ENCODE assay signal across 21 cellular contexts in the genomic region with DNA sequence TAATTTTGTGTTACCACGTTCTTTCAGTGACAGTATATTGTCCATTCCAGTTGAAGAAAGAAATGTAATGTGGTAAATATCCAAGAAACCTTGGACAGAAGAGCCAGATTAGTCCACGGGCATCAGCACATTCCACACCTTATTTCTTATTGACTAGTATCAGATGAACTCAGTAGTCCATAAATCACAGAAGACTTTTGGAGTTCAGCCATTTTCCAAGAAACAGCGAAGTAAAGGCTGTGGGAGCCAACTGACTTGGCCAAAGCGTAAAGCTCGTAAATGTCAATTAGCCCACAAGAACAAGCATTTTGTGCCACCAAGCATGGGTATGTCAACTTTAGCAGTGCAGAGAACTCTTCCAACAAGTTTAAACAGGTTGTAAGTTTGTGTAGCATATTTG.
A peak's percentile ranks its signal among the peaks of the same experiment; 100 is the strongest.
DNase-seq lines count a peak whose midpoint lies in the region; ATAC-seq, FAIRE-seq and TF ChIP-seq lines count a peak whose summit lies in the region.
"Had no signal": no experiment of that assay in that cellular context is flagged by ENCODE, and none has a peak within 500 bp of the region (broad histone marks: within the 10 kb centered on the region; RNA-seq: fewer than 3 reads in every experiment).

No MANE protein-coding gene starts in this region.

- 0% methylated on average over 5 of the region's 5 CpGs for WGBS in K562 (ENCODE audit: insufficient coverage, low coverage, missing lambda C conversion rate)
- WGBS in prostate gland: 44% methylated on average over 5 of the region's 5 CpGs

- POLR2A ChIA-PET in K562 (lab: Yijun Ruan, JAX): no interaction called here
- POLR2A ChIA-PET in T-cell (lab: Charles Lee): no interaction called here

- no TSS peak for BruUV-seq in K562 (replicated peaks; lab: Mats Ljungman, UMichigan)

- H3K4me3 ChIP-seq in AG10803 (ENCODE audit: low read length): no peak overlapping the region
- H3K4me3 ChIP-seq in LNCaP clone FGC (ENCODE audit: low read depth, low read length): no peak overlapping the region
- H3K4me3 ChIP-seq in K562: no peak overlapping the region
- H3K4me3 ChIP-seq in prostate gland: no peak overlapping the region
- H3K4me3 ChIP-seq: A549, BLaER1, GM12878 had no signal

- H3K27me3 Mint-ChIP-seq in T-cell: peaks cover 15 to 19% of the 10 kb centered on the region in 2 donors

- TF ChIP-seq POLR2A in K562 (conservative IDR thresholded peaks at IDR 0.05) (no peak), prostate gland (IDR thresholded peaks at IDR 0.05) (no peak)

- H3K9me3 Mint-ChIP-seq in T-cell: peaks cover 0 to 3% (median 0%) of the 10 kb centered on the region in 3 donors

- peak; percentile 49 for FAIRE-seq in K562 (lab: Jason Lieb, UNC)
- FAIRE-seq: A549, GM12878, GM19239, H1, HepG2 had no signal

- DNase-seq in AG10803 (ENCODE audit: low read depth) (peak; percentile 39), LNCaP clone FGC (ENCODE audit: low read depth) (peak; percentile 19), K562 (ENCODE audit: extremely low read depth in 1 of 4, low spot score in 3 of 4) (no peak), prostate gland (ENCODE audit: low spot score) (peak; percentile 75), T-cell (no peak), cerebellar nuclear complex (lab: John Stamatoyannopoulos, UW) (no peak)
- DNase-seq: CD4-positive, alpha-beta memory T cell; DMS153; DND-41; EL; H9 had no signal

- H3K27ac ChIP-seq in K562 (ENCODE audit: extremely low read depth, low read depth, low read length) (no peak overlapping the region), prostate gland (no peak overlapping the region)
- H3K27ac ChIP-seq: 22Rv1, A549, BLaER1 had no signal

- CTCF ChIA-PET in K562 (lab: Yijun Ruan, JAX; ENCODE audit: low intra/inter-chr PET ratio) (no interaction called here), T-cell (lab: Charles Lee) (no interaction called here)

- TF ChIP-seq RAD21 in K562 (CRISPR knock-in tag; conservative IDR thresholded peaks at IDR 0.05 in 1 of 2, IDR thresholded peaks at IDR 0.05 in 1 of 2): no peak

- H3K36me3 ChIP-seq in K562 (ENCODE audit: control insufficient read depth, insufficient read depth, low read length) (no peaks in the 10 kb centered on the region), prostate gland (no peaks in the 10 kb centered on the region)
- H3K36me3 ChIP-seq: BLaER1 had no signal

- no peak for TF ChIP-seq EP300 in K562 (IDR thresholded peaks at IDR 0.05; ENCODE audit: low read length)

- peaks cover 0 to 4% (median 0%) of the 10 kb centered on the region in 3 donors for H3K4me1 Mint-ChIP-seq in T-cell
- H3K4me1 Mint-ChIP-seq: CD14-positive monocyte; CD4-positive, alpha-beta memory T cell; H9; IgD-negative memory B cell had no signal

- ATAC-seq in K562 (no peak), T-cell (replicated peaks in 1 of 4) (no peak), HG03354 (IDR thresholded peaks at IDR 0.05; ENCODE audit: poor library complexity, severe bottlenecking, unreplicated experiment) (no peak)
- ATAC-seq: A549, GM12878, HepG2 had no signal

- intact Hi-C loops in K562 (cut with micrococcal nuclease): no loop called here
- intact Hi-C loops in prostate gland (cut with DNase I): no loop called here

- no peaks in the 10 kb centered on the region for H3K27me3 ChIP-seq in K562 (ENCODE audit: control insufficient read depth in 2 of 2, insufficient read depth in 2 of 2, low read length in 2 of 2)
- H3K27me3 ChIP-seq in prostate gland (replicated peaks; ENCODE audit: insufficient read depth): no peaks in the 10 kb centered on the region
- H3K27me3 ChIP-seq: BLaER1 had no signal

- no peaks in the 10 kb centered on the region for H3K9me1 ChIP-seq in K562 (ENCODE audit: control insufficient read depth, insufficient read depth, low read length)

- H3K9me3 ChIP-seq in K562 (replicated peaks; ENCODE audit: control insufficient read depth, insufficient read depth, low read depth, low read length) (no peaks in the 10 kb centered on the region), prostate gland (no peaks in the 10 kb centered on the region)
- H3K9me3 ChIP-seq: A549, BLaER1 had no signal

- H3K9ac ChIP-seq in K562 (ENCODE audit: insufficient read depth in 1 of 2, low read depth in 2 of 2, low read length in 2 of 2): no peak overlapping the region
- H3K9ac ChIP-seq: BLaER1 had no signal

- H3K36me3 Mint-ChIP-seq in T-cell: no peaks in the 10 kb centered on the region
- H3K36me3 Mint-ChIP-seq: CD14-positive monocyte; CD4-positive, alpha-beta memory T cell; IgD-negative memory B cell had no signal

- no peak overlapping the region for H3K4me2 ChIP-seq in K562 (ENCODE audit: insufficient read depth, low read length)
- H3K4me2 ChIP-seq: A549, BLaER1 had no signal

- in situ Hi-C loops in K562 (cut with MboI): no loop called here

- H2AFZ ChIP-seq in K562 (ENCODE audit: low read depth, low read length): no peak overlapping the region

- H3K4me3 Mint-ChIP-seq in T-cell: no peak overlapping the region
- H3K4me3 Mint-ChIP-seq: CD14-positive monocyte; CD4-positive, alpha-beta memory T cell; H9; IgD-negative memory B cell had no signal

- H3K4me1 ChIP-seq in K562 (replicated peaks in 1 of 2; ENCODE audit: control insufficient read depth in 2 of 2, insufficient read depth in 2 of 2, low read length in 2 of 2) (no peaks in the 10 kb centered on the region), prostate gland (replicated peaks) (no peaks in the 10 kb centered on the region)
- H3K4me1 ChIP-seq: A549, BLaER1 had no signal

- no peak for TF ChIP-seq CTCF in AG10803 (conservative IDR thresholded peaks at IDR 0.05; ENCODE audit: low read length)
- no peak for TF ChIP-seq CTCF in LNCaP clone FGC (IDR thresholded peaks at IDR 0.05; ENCODE audit: control insufficient read depth, extremely low read depth, insufficient read depth)
- no peak for TF ChIP-seq CTCF in K562 (IDR thresholded peaks at IDR 0.05 in 2 of 3, conservative IDR thresholded peaks at IDR 0.05 in 1 of 3; ENCODE audit: insufficient read depth in 2 of 3, low read depth in 1 of 3, low read length in 3 of 3)
- TF ChIP-seq CTCF in prostate gland (IDR thresholded peaks at IDR 0.05): no peak

- H3K27ac Mint-ChIP-seq in T-cell: no peak overlapping the region
- H3K27ac Mint-ChIP-seq: CD14-positive monocyte; CD4-positive, alpha-beta memory T cell; H9; IgD-negative memory B cell had no signal

- no peaks in the 10 kb centered on the region for H4K20me1 ChIP-seq in K562 (replicated peaks; ENCODE audit: control insufficient read depth, insufficient read depth, low read length)
- H4K20me1 ChIP-seq: BLaER1 had no signal

- H3K79me2 ChIP-seq in K562 (ENCODE audit: control insufficient read depth, insufficient read depth, low read length): no peaks in the 10 kb centered on the region

TF ChIP-seq in K562, 482 proteins besides CTCF, POLR2A, EP300 and RAD21:
- TF ChIP-seq HMG20A (CRISPR knock-in tag; conservative IDR thresholded peaks at IDR 0.05) (no peak), SMC3 (conservative IDR thresholded peaks at IDR 0.05; ENCODE audit: insufficient read depth, low read depth, low read length) (no peak), ZNF77 (CRISPR knock-in tag; IDR thresholded peaks at IDR 0.05) (no peak), ZNF668 (CRISPR knock-in tag; IDR thresholded peaks at IDR 0.05) (no peak), ZNF282 (CRISPR knock-in tag; IDR thresholded peaks at IDR 0.05) (no peak), PBX2 (CRISPR knock-in tag; IDR thresholded peaks at IDR 0.05; ENCODE audit: low read depth) (no peak), PBX2 (tag; conservative IDR thresholded peaks at IDR 0.05; ENCODE audit: low read depth) (0 out of 2 replicates have a peak, but pooled peaks have one; percentile 23)

Comparison
In these comparisons a context has a peak if more than half of its experiments do, and no peak if none do; other contexts are left out.
1. DNase-seq: peak in AG10803 (single experiment), LNCaP clone FGC (single experiment) and prostate gland (single experiment); none in K562 (0 of 4), T-cell (0 of 34) and cerebellar nuclear complex (0 of 2).